Comparison of ENCODE assay signal across 26 cellular contexts in genomic region chr14:100857196-100857922, GRCh38. TPM values are rescaled to one million over a fixed set of nuclear protein-coding genes. Genes with fewer than 3 reads are reported as not detected.
DNase-seq lines count a peak whose midpoint lies in the region; TF ChIP-seq lines count a peak whose summit lies in the region.
"Had no signal": no experiment of that assay in that cellular context is flagged by ENCODE, and none has a peak within 500 bp of the region (broad histone marks: within the 10 kb centered on the region; RNA-seq: fewer than 3 reads in every experiment).

No MANE protein-coding gene starts in this region.

- no peak overlapping the region for H2BK120ac ChIP-seq in trophoblast cell (ENCODE audit: insufficient read depth, low read length, poor library complexity)

- H3K9ac ChIP-seq in BLaER1 (peak overlapping the region; percentile 6; the same call in 1 of the 2 replicates), trophoblast cell (ENCODE audit: low read length) (no peak overlapping the region)

- H3K27me3 Mint-ChIP-seq in nephron progenitor cell (ENCODE audit: low read depth, poor library complexity): peaks cover 24% of the 10 kb centered on the region
- H3K27me3 Mint-ChIP-seq: dendritic cell treated with granulocyte-macrophage colony-stimulating factor and Interleukin-4, amounts not matched to agents 40 ng/mL and 50 ng/mL, for 4 days had no signal

- H3K4me3 ChIP-seq in BLaER1 (no peak overlapping the region), trophoblast cell (ENCODE audit: low read depth, low read length) (no peak overlapping the region)
- H3K4me3 ChIP-seq: SK-N-MC, upper lobe of left lung had no signal

- no peak overlapping the region for H3K18ac ChIP-seq in trophoblast cell (ENCODE audit: low read length)

- DNase-seq in COLO668 (lab: John Stamatoyannopoulos, UW; ENCODE audit: unreplicated experiment) (peak; percentile 16), NCI-H748 treated with DMSO at 0.1 percent for 48 hours (lab: John Stamatoyannopoulos, UW) (peak; percentile 69), nephron progenitor cell (peak; percentile 30), NCI-H2227 (lab: John Stamatoyannopoulos, UW; ENCODE audit: unreplicated experiment) (no peak), GF-D8 (lab: John Stamatoyannopoulos, UW) (no peak), trophoblast cell (no peak)
- DNase-seq: activated CD4-positive, alpha-beta T cell treated with anti-CD3 and anti-CD28 coated beads, Interleukin-2, amount 50 U/mL, for 4 hours; activated CD4-positive, CD25-positive, alpha-beta regulatory T cell; activated gamma-delta T cell treated with Interleukin-2 at 50 U/mL for 16 hours; activated naive CD8-positive, alpha-beta T cell treated with anti-CD3 and anti-CD28 coated beads, Interleukin-2, amount 50 U/mL, for 24 hours; activated T-cell treated with anti-CD3 and anti-CD28 coated beads, Interleukin-2, amount 50 U/mL, for 48 hours; Calu3; caudate nucleus; glutamatergic neuron; IMR-90; MV-4-11; NCI-H187; RPMI8226; stimulated activated CD4-positive, alpha-beta T cell treated with anti-CD3 and anti-CD28 coated beads, Interleukin-15, amount 100 ng/mL, for 24 hours; stimulated activated CD4-positive, alpha-beta T cell treated with anti-CD3 and anti-CD28 coated beads, Interleukin-4, amount 100 ng/mL, for 4 hours; upper lobe of left lung had no signal

- H3K36me3 Mint-ChIP-seq in nephron progenitor cell (ENCODE audit: low read depth): no peaks in the 10 kb centered on the region
- H3K36me3 Mint-ChIP-seq: CD14-positive monocyte had no signal

- no peak overlapping the region for H3K14ac ChIP-seq in trophoblast cell (ENCODE audit: low read length)

- H3K4me2 ChIP-seq in BLaER1: peak overlapping the region; percentile 66
- no peak overlapping the region for H3K4me2 ChIP-seq in trophoblast cell (ENCODE audit: low read length)

- no peak overlapping the region for H2BK5ac ChIP-seq in trophoblast cell (ENCODE audit: low read depth, low read length, poor library complexity)

- H2BK12ac ChIP-seq in trophoblast cell (ENCODE audit: low read length): no peak overlapping the region

- no peak overlapping the region for H3K27ac ChIP-seq in BLaER1
- no peak overlapping the region for H3K27ac ChIP-seq in trophoblast cell (ENCODE audit: low read depth, low read length)
- H3K27ac ChIP-seq: SK-N-MC, upper lobe of left lung had no signal

- H4K8ac ChIP-seq in trophoblast cell (ENCODE audit: low read depth, low read length): no peak overlapping the region

- no CpG with 5 or more reads among the region's 17 CpGs for WGBS in trophoblast cell (ENCODE audit: extremely low coverage, insufficient coverage, insufficient read length)

- H3K79me2 ChIP-seq in trophoblast cell (ENCODE audit: control insufficient read depth, insufficient read depth, low read length, poor library complexity): no peaks in the 10 kb centered on the region

- no peak overlapping the region for H4K12ac ChIP-seq in trophoblast cell (ENCODE audit: low read depth, low read length)

- peak overlapping the region; percentile 87 for H3K27ac Mint-ChIP-seq in nephron progenitor cell
- H3K27ac Mint-ChIP-seq: activated naive CD8-positive, alpha-beta T cell treated with anti-CD3 and anti-CD28 coated beads, Interleukin-2, amount 50 U/mL, for 24 hours; CD14-positive monocyte; dendritic cell treated with granulocyte-macrophage colony-stimulating factor and Interleukin-4, amounts not matched to agents 40 ng/mL and 50 ng/mL, for 4 days; T-helper 1 cell treated with Interleukin-12 subunit alpha and Interleukin-12 subunit beta and Interleukin-4 antibody, amounts not matched to agents 30 μg/mL and 1 μg/mL, for 36 hours had no signal

- no peak overlapping the region for H3K4me3 Mint-ChIP-seq in nephron progenitor cell
- H3K4me3 Mint-ChIP-seq: activated naive CD8-positive, alpha-beta T cell treated with anti-CD3 and anti-CD28 coated beads, Interleukin-2, amount 50 U/mL, for 24 hours; CD14-positive monocyte; dendritic cell treated with granulocyte-macrophage colony-stimulating factor and Interleukin-4, amounts not matched to agents 40 ng/mL and 50 ng/mL, for 4 days; T-helper 1 cell treated with Interleukin-12 subunit alpha and Interleukin-12 subunit beta and Interleukin-4 antibody, amounts not matched to agents 30 μg/mL and 1 μg/mL, for 36 hours had no signal

- no peaks in the 10 kb centered on the region; the same call in 1 of the 2 replicates for H3K27me3 ChIP-seq in BLaER1
- H3K27me3 ChIP-seq in trophoblast cell (ENCODE audit: insufficient read depth, low read length): no peaks in the 10 kb centered on the region
- H3K27me3 ChIP-seq: upper lobe of left lung had no signal

- H3K9me3 Mint-ChIP-seq in nephron progenitor cell: no peaks in the 10 kb centered on the region
- H3K9me3 Mint-ChIP-seq: activated naive CD8-positive, alpha-beta T cell treated with anti-CD3 and anti-CD28 coated beads, Interleukin-2, amount 50 U/mL, for 24 hours; T-helper 1 cell treated with Interleukin-12 subunit alpha and Interleukin-12 subunit beta and Interleukin-4 antibody, amounts not matched to agents 30 μg/mL and 1 μg/mL, for 36 hours had no signal

- H4K91ac ChIP-seq in trophoblast cell (ENCODE audit: low read depth, low read length): no peak overlapping the region

- no peak overlapping the region for H3K4ac ChIP-seq in trophoblast cell (ENCODE audit: low read depth, low read length)

- H3K36me3 ChIP-seq in BLaER1: no peaks in the 10 kb centered on the region
- no peaks in the 10 kb centered on the region for H3K36me3 ChIP-seq in trophoblast cell (ENCODE audit: control insufficient read depth in 1 of 2, insufficient read depth in 2 of 2, low read length in 2 of 2)
- H3K36me3 ChIP-seq: upper lobe of left lung had no signal

- H3K4me1 Mint-ChIP-seq in nephron progenitor cell: peaks cover 62% of the 10 kb centered on the region
- H3K4me1 Mint-ChIP-seq: activated naive CD8-positive, alpha-beta T cell treated with anti-CD3 and anti-CD28 coated beads, Interleukin-2, amount 50 U/mL, for 24 hours; CD14-positive monocyte had no signal

- H3K4me1 ChIP-seq in BLaER1 (peaks cover 38% of the 10 kb centered on the region), trophoblast cell (ENCODE audit: control insufficient read depth in 1 of 2, insufficient read depth in 2 of 2, low read length in 2 of 2) (no peaks in the 10 kb centered on the region)
- H3K4me1 ChIP-seq: upper lobe of left lung had no signal

- no peaks in the 10 kb centered on the region for H3K9me3 ChIP-seq in BLaER1
- H3K9me3 ChIP-seq in trophoblast cell (ENCODE audit: insufficient read depth, low read depth, low read length): peaks cover 7% of the 10 kb centered on the region
- H3K9me3 ChIP-seq: upper lobe of left lung had no signal

- no peaks in the 10 kb centered on the region for H4K20me1 ChIP-seq in BLaER1

- no peak overlapping the region for H2AK5ac ChIP-seq in trophoblast cell (ENCODE audit: low read length)

- no peak overlapping the region for H2AFZ ChIP-seq in trophoblast cell (ENCODE audit: insufficient read depth, low read length, poor library complexity)

- H3K79me1 ChIP-seq in trophoblast cell (ENCODE audit: low read length): no peaks in the 10 kb centered on the region

- no peak overlapping the region for H3K23ac ChIP-seq in trophoblast cell (ENCODE audit: low read length)

- TF ChIP-seq CTCF in nephron progenitor cell (IDR thresholded peaks at IDR 0.05): no peak

RNA-seq across cellular contexts. Expression of gene MEG3, which starts 31.4 kb away (rescaled TPM):
- polyA plus RNA-seq in trophoblast cell (2013): 0.18 and 0.23 TPM in 2 replicates
- polyA plus RNA-seq: CD14-positive monocyte had no signal

RNA-seq across cellular contexts. Expression of gene RTL1, which starts 46.2 kb away (rescaled TPM):
- polyA plus RNA-seq in trophoblast cell (2013): 0.01 and 0.03 TPM in 2 replicates
- polyA plus RNA-seq: CD14-positive monocyte, IMR-90 had no signal

Comparison
In these comparisons a context has a peak if more than half of its experiments do, and no peak if none do; other contexts are left out.
1. DNase-seq: peak in COLO668 (single experiment), NCI-H748 treated with DMSO at 0.1 percent for 48 hours (single experiment) and nephron progenitor cell (single experiment); none in NCI-H2227 (single experiment), GF-D8 (single experiment) and trophoblast cell (0 of 2).